In genomic region chr11:81915045-81915444, GRCh38 we compare ENCODE assay signal across 24 cellular contexts.
A peak's percentile ranks its signal among the peaks of the same experiment; 100 is the strongest.
DNase-seq lines count a peak whose midpoint lies in the region.
"Had no signal": no experiment of that assay in that cellular context is flagged by ENCODE, and none has a peak within 500 bp of the region (broad histone marks: within the 10 kb centered on the region; RNA-seq: fewer than 3 reads in every experiment).

No MANE protein-coding gene starts in this region.

- DNase-seq in NOMO-1 treated with DMSO at 0.1 percent for 48 hours (lab: John Stamatoyannopoulos, UW; ENCODE audit: unreplicated experiment) = peak; percentile 1
- DNase-seq in NOMO-1 (lab: John Stamatoyannopoulos, UW; ENCODE audit: unreplicated experiment in 2 of 2) = no peak
- DNase-seq in OCI-M1 (lab: John Stamatoyannopoulos, UW) = peak; percentile 77
- peak; percentile 4 for DNase-seq in fibroblast of peridontal ligament (ENCODE audit: extremely low read depth)
- peak; percentile 9 for DNase-seq in renal cortical epithelial cell (ENCODE audit: low read depth)
- no peak for DNase-seq in activated T-cell treated with anti-CD3 and anti-CD28 coated beads, Interleukin-2, amount 50 U/mL, for 48 hours
- DNase-seq in NCI-H510A treated with DMSO at 0.1 percent for 48 hours (lab: John Stamatoyannopoulos, UW) = no peak
- DNase-seq in NCI-H1092 treated with DMSO at 0.1 percent for 48 hours (lab: John Stamatoyannopoulos, UW) = no peak
- DNase-seq: ACHN; activated CD4-positive, alpha-beta T cell treated with anti-CD3 and anti-CD28 coated beads for 36 hours; activated CD8-positive, alpha-beta T cell treated with anti-CD3 and anti-CD28 coated beads, Interleukin-2, amount 10 ng/mL, durations not matched to agents 7 days and 5 days; BE2C; CD8-positive, alpha-beta T cell; colonic mucosa; effector CD8-positive, alpha-beta T cell; glutamatergic neuron; KG1; left ventricle myocardium superior; naive B cell; NCI-H146; NCI-H510A; nucleus accumbens; stimulated activated CD4-positive, alpha-beta T cell treated with anti-CD3 and anti-CD28 coated beads, Interleukin-4, amount 100 ng/mL, for 1 hour; stomach had no signal

Comparison
In these comparisons a context has a peak if more than half of its experiments do, and no peak if none do; other contexts are left out.
1. DNase-seq: peak in NOMO-1 treated with DMSO at 0.1 percent for 48 hours (single experiment), OCI-M1 (single experiment), fibroblast of peridontal ligament (single experiment) and renal cortical epithelial cell (single experiment); none in NOMO-1 (0 of 2), activated T-cell treated with anti-CD3 and anti-CD28 coated beads, Interleukin-2, amount 50 U/mL, for 48 hours (0 of 2), NCI-H510A treated with DMSO at 0.1 percent for 48 hours (single experiment) and NCI-H1092 treated with DMSO at 0.1 percent for 48 hours (single experiment).